In the genomic region with DNA sequence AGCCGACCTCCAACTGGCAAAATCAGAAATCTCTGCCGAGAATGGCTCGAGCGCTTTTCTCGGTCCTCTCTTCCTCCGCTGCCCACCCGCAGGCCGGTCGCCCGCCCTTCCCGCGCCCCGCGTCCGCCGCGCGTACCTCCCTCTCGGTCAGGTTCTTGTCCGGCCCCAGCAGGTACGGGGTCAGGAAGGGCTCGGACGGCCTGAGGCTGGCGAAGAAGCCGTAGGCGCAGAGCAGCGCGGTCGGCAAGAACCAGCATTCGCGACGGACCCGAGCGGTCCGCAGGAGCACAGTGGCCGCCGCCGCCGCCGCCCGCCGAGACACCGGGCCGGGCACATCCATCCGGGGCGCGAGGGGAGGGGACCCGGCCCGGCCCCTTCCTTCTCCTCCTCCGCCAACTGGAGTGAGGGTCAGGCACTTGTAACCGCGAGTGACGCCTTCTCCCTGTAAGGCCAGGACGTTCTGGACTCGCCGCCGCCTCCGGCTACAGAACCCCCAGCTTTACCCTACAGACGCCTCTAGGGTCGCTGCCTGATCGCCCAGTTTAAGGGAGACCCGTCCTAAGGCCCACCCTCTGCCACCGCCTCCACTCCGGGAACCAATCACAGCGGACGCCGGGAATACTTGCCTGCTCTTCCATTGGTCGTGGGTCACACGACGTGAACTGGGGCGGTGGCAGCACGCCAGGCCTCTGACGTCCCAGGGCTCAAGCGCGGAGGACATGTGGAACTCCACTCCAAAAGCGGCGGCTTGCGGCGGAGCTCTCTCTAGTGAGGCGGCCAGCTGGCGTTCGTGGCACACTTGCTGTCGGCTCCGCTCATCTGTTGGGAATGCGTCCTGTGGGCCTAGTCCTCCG, we compare ENCODE assay signal across 8 cellular contexts. TPM values are rescaled to one million over a fixed set of nuclear protein-coding genes. Genes with fewer than 3 reads are reported as not detected.
DNase-seq lines count a peak whose midpoint lies in the region; ATAC-seq and TF ChIP-seq lines count a peak whose summit lies in the region.

A gene with protein sequence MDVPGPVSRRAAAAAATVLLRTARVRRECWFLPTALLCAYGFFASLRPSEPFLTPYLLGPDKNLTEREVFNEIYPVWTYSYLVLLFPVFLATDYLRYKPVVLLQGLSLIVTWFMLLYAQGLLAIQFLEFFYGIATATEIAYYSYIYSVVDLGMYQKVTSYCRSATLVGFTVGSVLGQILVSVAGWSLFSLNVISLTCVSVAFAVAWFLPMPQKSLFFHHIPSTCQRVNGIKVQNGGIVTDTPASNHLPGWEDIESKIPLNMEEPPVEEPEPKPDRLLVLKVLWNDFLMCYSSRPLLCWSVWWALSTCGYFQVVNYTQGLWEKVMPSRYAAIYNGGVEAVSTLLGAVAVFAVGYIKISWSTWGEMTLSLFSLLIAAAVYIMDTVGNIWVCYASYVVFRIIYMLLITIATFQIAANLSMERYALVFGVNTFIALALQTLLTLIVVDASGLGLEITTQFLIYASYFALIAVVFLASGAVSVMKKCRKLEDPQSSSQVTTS (minus strand): TSS at position 518 of the 854 bp plus-strand sequence. CDS start 178 bp downstream, at position 340.

- H3K27me3 ChIP-seq in adipocyte (replicated peaks; ENCODE audit: control insufficient read depth, insufficient read depth, low read length) (no peaks in the 10 kb centered on the region), cardiac muscle cell (no peaks in the 10 kb centered on the region), parathyroid adenoma (ENCODE audit: control insufficient read depth, insufficient read depth, low read length) (no peaks in the 10 kb centered on the region), tibial nerve (no peaks in the 10 kb centered on the region)

- H3K9me3 ChIP-seq in adipocyte (ENCODE audit: control insufficient read depth, low read length) (no peaks in the 10 kb centered on the region), cardiac muscle cell (ENCODE audit: low read depth) (no peaks in the 10 kb centered on the region), parathyroid adenoma (ENCODE audit: control insufficient read depth, low read length) (no peaks in the 10 kb centered on the region), tibial nerve (no peaks in the 10 kb centered on the region)

- H3K4me3 ChIP-seq in adipocyte (ENCODE audit: low read length) (peak within 1 kb of the TSS; percentile 92), cardiac muscle cell (peak within 1 kb of the TSS; percentile 73), parathyroid adenoma (ENCODE audit: low read depth, low read length) (peak within 1 kb of the TSS; percentile 90), tibial nerve (peak within 1 kb of the TSS; percentile 73 to 99 (median 88))

- WGBS in tibial nerve, 2 donors: 0 to 1% methylated on average over 42 to 59 of the region's 86 CpGs

- peak within 1 kb of the TSS; percentile 96 for H3K27ac ChIP-seq in cardiac muscle cell
- peak within 1 kb of the TSS; percentile 97 for H3K27ac ChIP-seq in parathyroid adenoma
- peak within 1 kb of the TSS; percentile 97 to 100 (median 98) for H3K27ac ChIP-seq in tibial nerve

- DNase-seq in NCI-H1417 (lab: John Stamatoyannopoulos, UW) (peak; percentile 98 to 100 (median 100)), SW 1271 (lab: John Stamatoyannopoulos, UW) (peak; percentile 93), adipocyte (ENCODE audit: low read depth) (peak; percentile 100), cardiac muscle cell (ENCODE audit: low read depth in 1 of 2, low spot score in 1 of 2) (peak; percentile 99 to 100), tibial nerve (ENCODE audit: low spot score in 2 of 2) (peak; percentile 99 to 100)

- ATAC-seq in HG02763 (IDR thresholded peaks at IDR 0.05; ENCODE audit: unreplicated experiment): peak; percentile 99

- H3K79me2 ChIP-seq in parathyroid adenoma: peaks cover 4% of the 10 kb centered on the region

- peak; percentile 99 for TF ChIP-seq EP300 in tibial nerve (IDR thresholded peaks at IDR 0.05)

- no peaks in the 10 kb centered on the region for H3K36me3 ChIP-seq in adipocyte (ENCODE audit: control insufficient read depth, insufficient read depth, low read length, severe bottlenecking)
- H3K36me3 ChIP-seq in cardiac muscle cell: no peaks in the 10 kb centered on the region
- H3K36me3 ChIP-seq in parathyroid adenoma (ENCODE audit: control insufficient read depth, insufficient read depth, low read length): no peaks in the 10 kb centered on the region
- no peaks in the 10 kb centered on the region for H3K36me3 ChIP-seq in tibial nerve

- H3K9ac ChIP-seq in adipocyte (ENCODE audit: low read length) (peak within 1 kb of the TSS; percentile 96), parathyroid adenoma (peak within 1 kb of the TSS; percentile 28)

- TF ChIP-seq CTCF in GM12874 (IDR thresholded peaks at IDR 0.05; ENCODE audit: insufficient read depth, low read depth, low read length) (peak; percentile 49), cardiac muscle cell (IDR thresholded peaks at IDR 0.05; ENCODE audit: low read depth, low read length) (peak; percentile 31), parathyroid adenoma (IDR thresholded peaks at IDR 0.05) (peak; percentile 42), tibial nerve (IDR thresholded peaks at IDR 0.05) (peak; percentile 23 to 79 (median 59))

- H3K4me1 ChIP-seq in adipocyte (ENCODE audit: control insufficient read depth, insufficient read depth, low read length) (peaks cover 52% of the 10 kb centered on the region), cardiac muscle cell (ENCODE audit: low read depth) (peaks cover 43% of the 10 kb centered on the region), parathyroid adenoma (peaks cover 3% of the 10 kb centered on the region), tibial nerve (peaks cover 0 to 46% (median 16%) of the 10 kb centered on the region in 4 donors)

- peak; percentile 88 to 97 for TF ChIP-seq POLR2A in tibial nerve (IDR thresholded peaks at IDR 0.05)

- H3K4me2 ChIP-seq in parathyroid adenoma (ENCODE audit: low read length): peak within 1 kb of the TSS; percentile 66

- H2AFZ ChIP-seq in parathyroid adenoma: peak within 1 kb of the TSS; percentile 80

RNA-seq across cellular contexts. Expression of the gene that starts here (rescaled TPM):
- 16.2 and 18.6 TPM in 2 replicates for total RNA-seq in cardiac muscle cell
- polyA plus RNA-seq in cardiac muscle cell: 8.8 and 19.4 TPM in 2 replicates
- total RNA-seq in tibial nerve: 10 to 100 TPM; 25.1 to 51.6 (median 35.6) TPM

Comparison
In these comparisons a context has a peak if more than half of its experiments do, and no peak if none do; other contexts are left out.
1. Peak in every context shown above with its lines: DNase-seq, ATAC-seq, H3K4me3 ChIP-seq and H3K27ac ChIP-seq.